Comparison of ENCODE assay signal across 12 cellular contexts in the genomic region with DNA sequence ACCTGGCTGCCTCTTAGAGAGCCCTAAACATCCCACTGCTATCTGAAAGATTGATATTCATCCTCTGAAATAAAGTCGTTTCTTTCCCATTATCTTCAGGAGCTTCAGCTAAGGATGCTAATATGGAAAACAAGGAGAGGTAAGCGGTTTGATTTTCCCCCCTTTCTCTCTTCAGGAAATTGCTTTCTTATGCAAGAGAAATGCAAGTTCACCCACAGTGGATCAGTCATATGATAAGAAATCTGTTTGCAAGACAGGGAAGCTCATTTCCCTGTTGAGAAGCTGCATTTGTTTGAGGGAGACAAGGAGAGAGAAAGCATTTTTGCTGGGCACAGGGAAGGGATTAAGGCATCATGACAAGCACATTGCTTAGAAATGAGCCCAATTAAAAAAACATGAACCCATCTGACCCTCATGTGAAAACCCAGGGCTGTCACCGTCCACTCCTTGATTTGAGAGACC. TPM values are rescaled to one million over a fixed set of nuclear protein-coding genes. Genes with fewer than 3 reads are reported as not detected.
DNase-seq lines count a peak whose midpoint lies in the region; ATAC-seq, FAIRE-seq and TF ChIP-seq lines count a peak whose summit lies in the region.
"Had no signal": no experiment of that assay in that cellular context is flagged by ENCODE, and none has a peak within 500 bp of the region (broad histone marks: within the 10 kb centered on the region; RNA-seq: fewer than 3 reads in every experiment).

No MANE protein-coding gene starts in this region.

- H3F3A ChIP-seq in smooth muscle cell (ENCODE audit: low read depth) = no peaks in the 10 kb centered on the region

- 36% methylated on average over 3 of the region's 3 CpGs for WGBS in smooth muscle cell (ENCODE audit: low lambda C conversion rate)

- H2AFZ ChIP-seq in astrocyte (ENCODE audit: low read depth, low read length) (no peak overlapping the region), smooth muscle cell (ENCODE audit: low read depth) (peak overlapping the region; percentile 9)

- H3K4me2 ChIP-seq in astrocyte (ENCODE audit: low read length) = peak overlapping the region; percentile 64
- H3K4me2 ChIP-seq in smooth muscle cell = peak overlapping the region; percentile 64

- no peak overlapping the region for H3K4me3 Mint-ChIP-seq in astrocyte (ENCODE audit: unreplicated experiment)
- H3K4me3 Mint-ChIP-seq in natural killer cell = no peak overlapping the region

- no peak for FAIRE-seq in astrocyte (lab: Jason Lieb, UNC)

- peaks cover 12% of the 10 kb centered on the region for H3K4me1 ChIP-seq in astrocyte (ENCODE audit: insufficient read depth, low read length)
- H3K4me1 ChIP-seq in iPS-18a (ENCODE audit: control insufficient read depth, low read depth, low read length) = peaks cover 11% of the 10 kb centered on the region
- peaks cover 6% of the 10 kb centered on the region for H3K4me1 ChIP-seq in smooth muscle cell (ENCODE audit: low read depth)
- no peaks in the 10 kb centered on the region for H3K4me1 ChIP-seq in colonic mucosa
- no peaks in the 10 kb centered on the region for H3K4me1 ChIP-seq in A673 (ENCODE audit: insufficient read depth, low read length, poor library complexity, severe bottlenecking)

- no peaks in the 10 kb centered on the region for H3K79me2 ChIP-seq in astrocyte (ENCODE audit: insufficient read depth, low read length)
- H3K79me2 ChIP-seq in smooth muscle cell (ENCODE audit: low read depth) = no peaks in the 10 kb centered on the region

- H3K4me3 ChIP-seq in astrocyte (ENCODE audit: insufficient read depth, low read depth, low read length) (no peak overlapping the region), iPS-18a (ENCODE audit: low read length) (peak overlapping the region; percentile 15), smooth muscle cell (no peak overlapping the region), colonic mucosa (no peak overlapping the region), A673 (ENCODE audit: low read depth, low read length, poor library complexity, severe bottlenecking) (no peak overlapping the region)

- no peaks in the 10 kb centered on the region for H4K20me1 ChIP-seq in astrocyte (ENCODE audit: insufficient read depth, low read length)
- H4K20me1 ChIP-seq in smooth muscle cell (ENCODE audit: low read depth) = no peaks in the 10 kb centered on the region

- ATAC-seq in natural killer cell = no peak

- H3K27me3 ChIP-seq in astrocyte (ENCODE audit: insufficient read depth, low read length) = peaks cover 5% of the 10 kb centered on the region
- H3K27me3 ChIP-seq in iPS-18a (ENCODE audit: control insufficient read depth, insufficient read depth, low read length) = no peaks in the 10 kb centered on the region
- H3K27me3 ChIP-seq in smooth muscle cell (ENCODE audit: low read depth) = no peaks in the 10 kb centered on the region
- H3K27me3 ChIP-seq in colonic mucosa = no peaks in the 10 kb centered on the region
- peaks cover 9% of the 10 kb centered on the region for H3K27me3 ChIP-seq in A673 (replicated peaks; ENCODE audit: insufficient read depth, low read depth, low read length, poor library complexity)

- H3K27ac Mint-ChIP-seq in astrocyte (ENCODE audit: unreplicated experiment) (no peak overlapping the region), natural killer cell (no peak overlapping the region)

- TF ChIP-seq CTCF in astrocyte (IDR thresholded peaks at IDR 0.05; ENCODE audit: insufficient read depth, low read depth, low read length) (no peak), smooth muscle cell (IDR thresholded peaks at IDR 0.05; ENCODE audit: borderline replicate concordance, insufficient read depth, poor library complexity, severe bottlenecking) (no peak), colonic mucosa (IDR thresholded peaks at IDR 0.05) (no peak), natural killer cell (IDR thresholded peaks at IDR 0.05) (no peak), A673 (conservative IDR thresholded peaks at IDR 0.05; ENCODE audit: low read depth, low read length) (no peak)

- H3K36me3 Mint-ChIP-seq in astrocyte (ENCODE audit: low read depth, unreplicated experiment) (peaks cover 3% of the 10 kb centered on the region), natural killer cell (no peaks in the 10 kb centered on the region)

- H3K9ac ChIP-seq in astrocyte (ENCODE audit: low read length) = no peak overlapping the region
- peak overlapping the region; percentile 29 for H3K9ac ChIP-seq in iPS-18a (ENCODE audit: low read length)
- no peak overlapping the region for H3K9ac ChIP-seq in smooth muscle cell (ENCODE audit: low read depth)
- H3K9ac ChIP-seq in colonic mucosa (ENCODE audit: low read depth in 2 of 2, low read length in 2 of 2) = no peak overlapping the region

- no TSS peak for BruUV-seq in A673 (replicated peaks; lab: Mats Ljungman, UMichigan)

- H3K36me3 ChIP-seq in astrocyte (ENCODE audit: insufficient read depth, low read length) = no peaks in the 10 kb centered on the region
- H3K36me3 ChIP-seq in iPS-18a (ENCODE audit: control insufficient read depth, low read depth, low read length) = no peaks in the 10 kb centered on the region
- no peaks in the 10 kb centered on the region for H3K36me3 ChIP-seq in smooth muscle cell (ENCODE audit: low read depth)
- no peaks in the 10 kb centered on the region for H3K36me3 ChIP-seq in colonic mucosa
- H3K36me3 ChIP-seq in A673 (ENCODE audit: insufficient read depth, low read length, poor library complexity, severe bottlenecking) = no peaks in the 10 kb centered on the region

- in situ Hi-C loops in G401 (cut with HindIII; ENCODE audit: low sequenced_read_pairs) = no loop called here

- peaks cover 4% of the 10 kb centered on the region for H3K9me3 ChIP-seq in astrocyte (ENCODE audit: insufficient read depth, low read depth, low read length)
- H3K9me3 ChIP-seq in iPS-18a (ENCODE audit: control insufficient read depth, low read depth, low read length) = peaks cover 3% of the 10 kb centered on the region
- H3K9me3 ChIP-seq in smooth muscle cell (replicated peaks; ENCODE audit: low read depth) = no peaks in the 10 kb centered on the region
- no peaks in the 10 kb centered on the region for H3K9me3 ChIP-seq in colonic mucosa
- H3K9me3 ChIP-seq in A673 (ENCODE audit: low read depth, low read length, poor library complexity, severe bottlenecking) = no peaks in the 10 kb centered on the region

- peaks cover 14% of the 10 kb centered on the region for H3K9me3 Mint-ChIP-seq in astrocyte (ENCODE audit: unreplicated experiment)
- no peaks in the 10 kb centered on the region for H3K9me3 Mint-ChIP-seq in natural killer cell

- intact Hi-C loops in colonic mucosa (cut with DNase I) = no loop called here
- intact Hi-C loops in natural killer cell (cut with micrococcal nuclease) = no loop called here
- intact Hi-C loops in A673 (cut with micrococcal nuclease; ENCODE audit: unreplicated experiment) = no loop called here

- POLR2A ChIA-PET in A673 (lab: Charles Lee; ENCODE audit: low non-redundant PET) = no interaction called here

- peaks cover 7% of the 10 kb centered on the region for H3K4me1 Mint-ChIP-seq in astrocyte (ENCODE audit: low read depth, unreplicated experiment)
- no peaks in the 10 kb centered on the region for H3K4me1 Mint-ChIP-seq in natural killer cell

- H3K27me3 Mint-ChIP-seq in astrocyte (ENCODE audit: low read depth, unreplicated experiment) (peaks cover 17% of the 10 kb centered on the region), natural killer cell (ENCODE audit: low read depth in 2 of 2) (peaks cover 7 to 12% of the 10 kb centered on the region in 2 donors)

- DNase-seq in G401 (ENCODE audit: low spot score) (peak; percentile 59), astrocyte (ENCODE audit: low read depth) (peak; percentile 54), smooth muscle cell (lab: John Stamatoyannopoulos, UW; ENCODE audit: unreplicated experiment) (no peak), colonic mucosa (no peak), natural killer cell (no peak), A673 (ENCODE audit: low spot score) (no peak), epidermal melanocyte (ENCODE audit: insufficient read length, low spot score) (no peak)
- DNase-seq: activated gamma-delta T cell; DMS153; effector CD4-positive, alpha-beta T cell had no signal

- H3K27ac ChIP-seq in astrocyte (ENCODE audit: low read depth, low read length) = no peak overlapping the region
- peak overlapping the region; percentile 83 for H3K27ac ChIP-seq in iPS-18a (ENCODE audit: low read length)
- no peak overlapping the region for H3K27ac ChIP-seq in smooth muscle cell (ENCODE audit: low read depth)
- no peak overlapping the region for H3K27ac ChIP-seq in colonic mucosa
- no peak overlapping the region for H3K27ac ChIP-seq in A673 (ENCODE audit: low read depth, low read length, poor library complexity, severe bottlenecking)
- H3K27ac ChIP-seq: RWPE1 had no signal

- CTCF ChIA-PET in A673 (lab: Charles Lee) = no interaction called here

RNA-seq across cellular contexts. Expression of a gene that starts 53.7 kb away (rescaled TPM):
- total RNA-seq in G401 (2014; rRNA removed; shearing (Covaris generic)) = 85.4 and 98.6 TPM in 2 replicates
- total RNA-seq in astrocyte = 66.1 and 76.8 TPM in 2 replicates
- total RNA-seq in smooth muscle cell = 53.3 and 58.3 TPM in 2 replicates
- 51.3 and 56.5 TPM in 2 replicates for polyA plus RNA-seq in smooth muscle cell
- total RNA-seq in colonic mucosa = 10 to 100 TPM; 24.4 to 31.1 TPM
- total RNA-seq in natural killer cell = 10 to 100 TPM; 11.0 to 19.9 (median 16.6) TPM
- total RNA-seq in A673 (2021) = 69.5 and 70.9 TPM in 2 replicates

Comparison
In these comparisons a context has a peak if more than half of its experiments do, and no peak if none do; other contexts are left out.
1. DNase-seq: peak in G401 (single experiment) and astrocyte (single experiment); none in smooth muscle cell (single experiment), colonic mucosa (single experiment), natural killer cell (single experiment), A673 (single experiment) and epidermal melanocyte (single experiment).